ENCODE assay signal across 18 cellular contexts in the genomic region with DNA sequence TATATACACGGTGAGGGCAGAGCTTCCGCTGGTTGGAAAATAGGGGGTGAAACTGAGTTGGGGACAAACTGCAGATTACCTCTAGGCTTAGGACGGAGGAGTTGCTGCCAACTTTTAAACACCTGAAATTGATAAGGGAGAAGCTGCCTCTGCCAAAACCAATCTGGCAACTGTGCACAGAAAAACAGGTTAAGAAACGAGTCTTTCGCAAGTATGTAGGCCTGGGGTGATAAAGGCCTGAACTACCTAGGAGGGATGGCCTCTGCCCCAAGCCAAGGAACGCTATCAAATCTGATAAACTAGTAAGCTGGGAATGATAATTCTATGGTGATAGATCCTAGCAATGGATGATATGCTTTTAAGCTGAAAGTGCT.
DNase-seq lines count a peak whose midpoint lies in the region; ATAC-seq, FAIRE-seq and TF ChIP-seq lines count a peak whose summit lies in the region.
"Had no signal": no experiment of that assay in that cellular context is flagged by ENCODE, and none has a peak within 500 bp of the region (broad histone marks: within the 10 kb centered on the region; RNA-seq: fewer than 3 reads in every experiment).

No MANE protein-coding gene starts in this region.

- no peak overlapping the region for H4K5ac ChIP-seq in H1 (ENCODE audit: insufficient read length, low read depth, low read length)

- H4K91ac ChIP-seq in H1 (replicated peaks; ENCODE audit: insufficient read length, low read length) = peak overlapping the region; percentile 38
- no peak overlapping the region for H4K91ac ChIP-seq in trophoblast cell (ENCODE audit: low read depth, low read length)

- H3K23ac ChIP-seq in H1 (ENCODE audit: insufficient read length) = no peak overlapping the region
- no peak overlapping the region for H3K23ac ChIP-seq in trophoblast cell (ENCODE audit: low read length)

- H3K27ac ChIP-seq in liver (ENCODE audit: low read depth in 1 of 2, low read length in 2 of 2) (no peak overlapping the region), HepG2 (ENCODE audit: extremely low read length, insufficient read depth, low read length) (no peak overlapping the region), H1 (ENCODE audit: low read depth, low read length) (no peak overlapping the region), trophoblast cell (ENCODE audit: low read depth, low read length) (no peak overlapping the region)
- H3K27ac ChIP-seq: KMS-11 had no signal

- H4K12ac ChIP-seq in trophoblast cell (ENCODE audit: low read depth, low read length) = no peak overlapping the region

- TF ChIP-seq RAD21 in liver (IDR thresholded peaks at IDR 0.05) = peak in 1 of 2 donors; percentile 27
- TF ChIP-seq RAD21 in HepG2 (CRISPR knock-in tag; IDR thresholded peaks at IDR 0.05) = no peak
- TF ChIP-seq RAD21 in H1 (IDR thresholded peaks at IDR 0.05 in 1 of 2, conservative IDR thresholded peaks at IDR 0.05 in 1 of 2; ENCODE audit: low read depth in 2 of 2, low read length in 2 of 2) = no peak

- WGBS in liver = 32% methylated on average over 6 of the region's 6 CpGs
- 43% methylated on average over 6 of the region's 6 CpGs for WGBS in HepG2 (ENCODE audit: low lambda C conversion rate)
- 87% methylated on average over 6 of the region's 6 CpGs; no CpG with 5 or more reads in 1 of the 2 experiments for WGBS in H1 (ENCODE audit: extremely low coverage in 1 of 2, insufficient coverage in 1 of 2, insufficient read length in 1 of 2, insufficient replicate concordance in 2 of 2, low coverage in 1 of 2, low lambda C conversion rate in 2 of 2, missing lambda C conversion rate in 1 of 2), 2 experiments
- WGBS in trophoblast cell (ENCODE audit: extremely low coverage, insufficient coverage, insufficient read length) = no CpG with 5 or more reads among the region's 6 CpGs

- H4K8ac ChIP-seq in H1 (ENCODE audit: extremely low read depth, insufficient read depth, low read length) = no peak overlapping the region
- no peak overlapping the region for H4K8ac ChIP-seq in trophoblast cell (ENCODE audit: low read depth, low read length)

- H3K9me3 ChIP-seq in liver (ENCODE audit: control insufficient read depth in 4 of 4, low read length in 3 of 4) = no peaks in the 10 kb centered on the region
- no peaks in the 10 kb centered on the region for H3K9me3 ChIP-seq in HepG2 (ENCODE audit: low read length)
- no peaks in the 10 kb centered on the region for H3K9me3 ChIP-seq in H1 (ENCODE audit: insufficient read depth in 2 of 2, low read depth in 1 of 2, low read length in 1 of 2)
- no peaks in the 10 kb centered on the region for H3K9me3 ChIP-seq in trophoblast cell (ENCODE audit: insufficient read depth, low read depth, low read length)
- H3K9me3 ChIP-seq: BE2C had no signal

- H4K20me1 ChIP-seq in HepG2 (ENCODE audit: insufficient read depth, low read length) (no peaks in the 10 kb centered on the region), H1 (replicated peaks in 1 of 2; ENCODE audit: control insufficient read depth in 1 of 2, insufficient read depth in 2 of 2, low read length in 2 of 2) (no peaks in the 10 kb centered on the region)

- H3K4me2 ChIP-seq in HepG2 (ENCODE audit: low read depth, low read length) = no peak overlapping the region
- H3K4me2 ChIP-seq in H1 (ENCODE audit: insufficient read depth in 1 of 2, low read depth in 2 of 2, low read length in 2 of 2) = no peak overlapping the region
- H3K4me2 ChIP-seq in trophoblast cell (ENCODE audit: low read length) = no peak overlapping the region
- H3K4me2 ChIP-seq: KMS-11 had no signal

- H2BK5ac ChIP-seq in H1 (ENCODE audit: low read depth, low read length) (no peak overlapping the region), trophoblast cell (ENCODE audit: low read depth, low read length, poor library complexity) (no peak overlapping the region)

- POLR2A ChIA-PET in HepG2 (lab: Yijun Ruan, JAX) (no interaction called here), H1 (lab: Charles Lee; ENCODE audit: partially characterized antibody) (no interaction called here)

- TF ChIP-seq EP300 in HepG2 (IDR thresholded peaks at IDR 0.05; ENCODE audit: low read depth in 2 of 2, low read length in 2 of 2) (no peak), HepG2 (CRISPR knock-in tag; IDR thresholded peaks at IDR 0.05; ENCODE audit: borderline replicate concordance) (no peak), H1 (IDR thresholded peaks at IDR 0.05; ENCODE audit: borderline replicate concordance in 1 of 2, low read depth in 2 of 2, low read length in 2 of 2) (no peak)

- no peak overlapping the region for H2BK20ac ChIP-seq in H1 (ENCODE audit: low read length)

- in situ Hi-C loops in HepG2 (cut with HindIII; ENCODE audit: extremely low pct_ligation_motif_present, low pct_unique_long_range_greater_than_20kb) = no loop called here

- no peak overlapping the region for H3K9ac ChIP-seq in liver (ENCODE audit: low read depth in 1 of 2, low read length in 2 of 2)
- H3K9ac ChIP-seq in HepG2 (ENCODE audit: insufficient read depth, low read depth, low read length) = no peak overlapping the region
- no peak overlapping the region for H3K9ac ChIP-seq in H1 (replicated peaks in 1 of 4; ENCODE audit: extremely low read depth in 1 of 4, low read depth in 3 of 4, low read length in 3 of 4)
- H3K9ac ChIP-seq in trophoblast cell (ENCODE audit: low read length) = no peak overlapping the region
- H3K9ac ChIP-seq: KMS-11 had no signal

- ATAC-seq in HepG2 (no peak), HG03521 (IDR thresholded peaks at IDR 0.05; ENCODE audit: unreplicated experiment) (no peak), HG03571 (IDR thresholded peaks at IDR 0.05; ENCODE audit: unreplicated experiment) (no peak)
- ATAC-seq: PC-3 had no signal

- no peak for TF ChIP-seq POLR2A in HepG2 (IDR thresholded peaks at IDR 0.05; ENCODE audit: insufficient read depth in 1 of 2, low read depth in 2 of 2, low read length in 2 of 2)
- TF ChIP-seq POLR2A in H1 (IDR thresholded peaks at IDR 0.05; ENCODE audit: control extremely low read depth in 1 of 2, low read depth in 2 of 2, low read length in 2 of 2) = no peak

- no peaks in the 10 kb centered on the region for H3K27me3 ChIP-seq in liver (ENCODE audit: control insufficient read depth in 4 of 4, insufficient read depth in 4 of 4, low read length in 3 of 4)
- peaks cover 0 to 28% of the 10 kb centered on the region in 2 experiments; a peak in 3 of 5 replicates for H3K27me3 ChIP-seq in HepG2 (ENCODE audit: control insufficient read depth in 1 of 2, insufficient read depth in 2 of 2, low read length in 2 of 2)
- H3K27me3 ChIP-seq in H1 (replicated peaks in 1 of 4; ENCODE audit: control insufficient read depth in 3 of 4, extremely low read depth in 1 of 4, insufficient read depth in 3 of 4, low read length in 3 of 4) = peaks cover 0 to 3% (median under 1%) of the 10 kb centered on the region in 4 experiments; a peak in 4 of 7 replicates
- H3K27me3 ChIP-seq in trophoblast cell (ENCODE audit: insufficient read depth, low read length) = no peaks in the 10 kb centered on the region
- H3K27me3 ChIP-seq: BE2C had no signal

- H3K79me2 ChIP-seq in HepG2 (ENCODE audit: insufficient read depth, low read length) (no peaks in the 10 kb centered on the region), H1 (ENCODE audit: control insufficient read depth in 1 of 2, insufficient read depth in 2 of 2, low read length in 2 of 2) (no peaks in the 10 kb centered on the region), trophoblast cell (ENCODE audit: control insufficient read depth, insufficient read depth, low read length, poor library complexity) (no peaks in the 10 kb centered on the region)

- H2BK120ac ChIP-seq in H1 (replicated peaks; ENCODE audit: low read depth, low read length) (no peak overlapping the region), trophoblast cell (ENCODE audit: insufficient read depth, low read length, poor library complexity) (no peak overlapping the region)

- H3K79me1 ChIP-seq in H1 (ENCODE audit: low read depth, low read length) (no peaks in the 10 kb centered on the region), trophoblast cell (ENCODE audit: low read length) (no peaks in the 10 kb centered on the region)

- no peaks in the 10 kb centered on the region for H3K36me3 ChIP-seq in liver (ENCODE audit: control insufficient read depth in 4 of 4, insufficient read depth in 3 of 4, low read depth in 1 of 4, low read length in 3 of 4)
- no peaks in the 10 kb centered on the region for H3K36me3 ChIP-seq in HepG2 (replicated peaks in 1 of 2; ENCODE audit: control insufficient read depth in 1 of 2, insufficient read depth in 2 of 2, low read length in 2 of 2)
- no peaks in the 10 kb centered on the region for H3K36me3 ChIP-seq in H1 (ENCODE audit: control insufficient read depth in 2 of 4, insufficient read depth in 4 of 4, low read length in 3 of 4)
- H3K36me3 ChIP-seq in trophoblast cell (ENCODE audit: control insufficient read depth in 1 of 2, insufficient read depth in 2 of 2, low read length in 2 of 2) = no peaks in the 10 kb centered on the region
- H3K36me3 ChIP-seq: BE2C had no signal

- no peak for FAIRE-seq in HepG2 (lab: Jason Lieb, UNC)
- FAIRE-seq in H1 (lab: Jason Lieb, UNC) = no peak
- FAIRE-seq: A204.1, H54 had no signal

- no peak overlapping the region for H2AK5ac ChIP-seq in H1 (ENCODE audit: low read depth, low read length)
- H2AK5ac ChIP-seq in trophoblast cell (ENCODE audit: low read length) = no peak overlapping the region

- no peak overlapping the region for H2BK15ac ChIP-seq in H1 (ENCODE audit: low read length)

- H2AFZ ChIP-seq in HepG2 (ENCODE audit: low read length) (no peak overlapping the region), H1 (ENCODE audit: low read length) (no peak overlapping the region), trophoblast cell (ENCODE audit: insufficient read depth, low read length, poor library complexity) (no peak overlapping the region)

- H3K56ac ChIP-seq in H1 (replicated peaks; ENCODE audit: insufficient read length, low read depth, low read length) = no peak overlapping the region

- H3K14ac ChIP-seq in H1 (ENCODE audit: insufficient read length) (no peak overlapping the region), trophoblast cell (ENCODE audit: low read length) (no peak overlapping the region)

- BruUV-seq in HepG2 (replicated peaks; lab: Mats Ljungman, UMichigan) = no TSS peak

- H3K4me1 ChIP-seq in liver (ENCODE audit: control insufficient read depth in 4 of 4, insufficient read depth in 4 of 4, low read length in 3 of 4) (peaks cover 0 to 15% (median 8%) of the 10 kb centered on the region in 4 donors), HepG2 (ENCODE audit: insufficient read depth, low read length) (no peaks in the 10 kb centered on the region), H1 (replicated peaks in 1 of 4; ENCODE audit: control insufficient read depth in 3 of 4, insufficient read depth in 4 of 4, low read length in 3 of 4) (peaks cover 3 to 19% (median 18%) of the 10 kb centered on the region in 4 experiments), trophoblast cell (ENCODE audit: control insufficient read depth in 1 of 2, insufficient read depth in 2 of 2, low read length in 2 of 2) (peaks cover 4 to 5% of the 10 kb centered on the region in 2 experiments)
- H3K4me1 ChIP-seq: BE2C had no signal

- peaks cover 9% of the 10 kb centered on the region; the same call in 1 of the 2 replicates for H3K23me2 ChIP-seq in H1 (ENCODE audit: low read depth, low read length)

- H2BK12ac ChIP-seq in H1 (ENCODE audit: low read depth, low read length) (no peak overlapping the region), trophoblast cell (ENCODE audit: low read length) (no peak overlapping the region)

- intact Hi-C loops in HepG2 (cut with micrococcal nuclease; ENCODE audit: unreplicated experiment) = no loop called here

- CTCF ChIA-PET in HepG2 (lab: Yijun Ruan, JAX; ENCODE audit: low intra/inter-chr PET ratio, low total read pairs) (no interaction called here), H1 (lab: Charles Lee; ENCODE audit: partially characterized antibody) (interaction anchor here (0.7 to 1.7 kb wide), 6 partner anchors 16 to 81 kb away, joined by 3 to 5 read pairs (median 4); no protein-coding TSS in a partner anchor)

- H3K4me3 ChIP-seq in liver (ENCODE audit: low read depth in 1 of 3, low read length in 3 of 3) = no peak overlapping the region
- no peak overlapping the region for H3K4me3 ChIP-seq in HepG2 (replicated peaks in 1 of 3; ENCODE audit: insufficient read depth in 1 of 3, low read depth in 2 of 3, low read length in 3 of 3)
- no peak overlapping the region for H3K4me3 ChIP-seq in H1 (ENCODE audit: extremely low read depth in 1 of 4, insufficient read depth in 2 of 4, low read depth in 3 of 4, low read length in 4 of 4)
- no peak overlapping the region for H3K4me3 ChIP-seq in trophoblast cell (ENCODE audit: low read depth, low read length)

- no peak for TF ChIP-seq CTCF in liver (IDR thresholded peaks at IDR 0.05; ENCODE audit: low read depth, low read length, missing input control)
- TF ChIP-seq CTCF in HepG2 (CRISPR knock-in tag; IDR thresholded peaks at IDR 0.05) = no peak
- no peak for TF ChIP-seq CTCF in H1 (IDR thresholded peaks at IDR 0.05; ENCODE audit: control extremely low read depth in 1 of 3, insufficient read depth in 1 of 3, low read depth in 1 of 3, low read length in 3 of 3)

- no peak overlapping the region for H3K4ac ChIP-seq in H1 (replicated peaks; ENCODE audit: insufficient read length, low read depth, low read length)
- no peak overlapping the region for H3K4ac ChIP-seq in trophoblast cell (ENCODE audit: low read depth, low read length)

- DNase-seq in HepG2 (ENCODE audit: low spot score) = no peak
- no peak for DNase-seq in H1 (ENCODE audit: low read depth in 1 of 2, low spot score in 2 of 2)
- DNase-seq in trophoblast cell = peak; percentile 20 to 79
- DNase-seq in GOT3 (lab: John Stamatoyannopoulos, UW) = no peak
- DNase-seq: BE2C; CD4-positive, alpha-beta memory T cell; DMS79 treated with DMSO at 0.1 percent for 48 hours; NCI-H1417; NCI-H187; NCI-H226; NCI-H524; PC-3 had no signal

- H3K18ac ChIP-seq in H1 (ENCODE audit: extremely low read depth, low read length) = no peak overlapping the region
- no peak overlapping the region for H3K18ac ChIP-seq in trophoblast cell (ENCODE audit: low read length)

Comparison
In these comparisons a context has a peak if more than half of its experiments do, and no peak if none do; other contexts are left out.
1. DNase-seq: peak in trophoblast cell (2 of 2); none in HepG2 (single experiment), H1 (0 of 2) and GOT3 (single experiment).